Comparison of ENCODE assay signal across 1 cellular context in the genomic region with DNA sequence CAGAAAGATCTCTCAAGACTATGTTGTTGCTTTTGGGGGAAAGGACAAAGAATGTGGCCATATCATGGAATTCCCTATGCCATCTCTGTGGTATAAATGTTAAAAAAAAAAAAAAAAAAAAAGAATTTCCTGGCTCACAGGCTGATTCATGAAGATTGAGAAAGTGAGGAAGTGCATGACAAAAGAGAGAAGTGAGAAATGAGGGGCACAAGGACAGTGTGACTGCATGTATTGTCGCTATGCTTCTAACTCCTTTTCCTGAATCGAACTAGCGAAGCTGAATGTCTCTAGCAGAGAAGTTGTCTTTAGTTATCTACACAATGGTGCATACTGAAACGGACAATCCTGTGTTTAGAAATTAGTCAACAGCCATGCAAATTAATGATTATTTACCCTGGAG.
TF ChIP-seq lines count a peak whose summit lies in the region.

No MANE protein-coding gene starts in this region.

TF ChIP-seq in HepG2, 621 proteins besides CTCF, POLR2A, EP300 and RAD21 (continued from another document):
- no peak for TF ChIP-seq NR1H2 (CRISPR knock-in tag; IDR thresholded peaks at IDR 0.05; ENCODE audit: borderline replicate concordance, low read depth)
- no peak for TF ChIP-seq REPIN1 (CRISPR knock-in tag; IDR thresholded peaks at IDR 0.05; ENCODE audit: borderline replicate concordance, low read depth)
- TF ChIP-seq RXRA (CRISPR knock-in tag; IDR thresholded peaks at IDR 0.05), result no peak
- TF ChIP-seq, protein P1, sequence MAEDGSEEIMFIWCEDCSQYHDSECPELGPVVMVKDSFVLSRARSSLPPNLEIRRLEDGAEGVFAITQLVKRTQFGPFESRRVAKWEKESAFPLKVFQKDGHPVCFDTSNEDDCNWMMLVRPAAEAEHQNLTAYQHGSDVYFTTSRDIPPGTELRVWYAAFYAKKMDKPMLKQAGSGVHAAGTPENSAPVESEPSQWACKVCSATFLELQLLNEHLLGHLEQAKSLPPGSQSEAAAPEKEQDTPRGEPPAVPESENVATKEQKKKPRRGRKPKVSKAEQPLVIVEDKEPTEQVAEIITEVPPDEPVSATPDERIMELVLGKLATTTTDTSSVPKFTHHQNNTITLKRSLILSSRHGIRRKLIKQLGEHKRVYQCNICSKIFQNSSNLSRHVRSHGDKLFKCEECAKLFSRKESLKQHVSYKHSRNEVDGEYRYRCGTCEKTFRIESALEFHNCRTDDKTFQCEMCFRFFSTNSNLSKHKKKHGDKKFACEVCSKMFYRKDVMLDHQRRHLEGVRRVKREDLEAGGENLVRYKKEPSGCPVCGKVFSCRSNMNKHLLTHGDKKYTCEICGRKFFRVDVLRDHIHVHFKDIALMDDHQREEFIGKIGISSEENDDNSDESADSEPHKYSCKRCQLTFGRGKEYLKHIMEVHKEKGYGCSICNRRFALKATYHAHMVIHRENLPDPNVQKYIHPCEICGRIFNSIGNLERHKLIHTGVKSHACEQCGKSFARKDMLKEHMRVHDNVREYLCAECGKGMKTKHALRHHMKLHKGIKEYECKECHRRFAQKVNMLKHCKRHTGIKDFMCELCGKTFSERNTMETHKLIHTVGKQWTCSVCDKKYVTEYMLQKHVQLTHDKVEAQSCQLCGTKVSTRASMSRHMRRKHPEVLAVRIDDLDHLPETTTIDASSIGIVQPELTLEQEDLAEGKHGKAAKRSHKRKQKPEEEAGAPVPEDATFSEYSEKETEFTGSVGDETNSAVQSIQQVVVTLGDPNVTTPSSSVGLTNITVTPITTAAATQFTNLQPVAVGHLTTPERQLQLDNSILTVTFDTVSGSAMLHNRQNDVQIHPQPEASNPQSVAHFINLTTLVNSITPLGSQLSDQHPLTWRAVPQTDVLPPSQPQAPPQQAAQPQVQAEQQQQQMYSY (CRISPR knock-in tag; IDR thresholded peaks at IDR 0.05), result no peak
- TF ChIP-seq, protein P2, sequence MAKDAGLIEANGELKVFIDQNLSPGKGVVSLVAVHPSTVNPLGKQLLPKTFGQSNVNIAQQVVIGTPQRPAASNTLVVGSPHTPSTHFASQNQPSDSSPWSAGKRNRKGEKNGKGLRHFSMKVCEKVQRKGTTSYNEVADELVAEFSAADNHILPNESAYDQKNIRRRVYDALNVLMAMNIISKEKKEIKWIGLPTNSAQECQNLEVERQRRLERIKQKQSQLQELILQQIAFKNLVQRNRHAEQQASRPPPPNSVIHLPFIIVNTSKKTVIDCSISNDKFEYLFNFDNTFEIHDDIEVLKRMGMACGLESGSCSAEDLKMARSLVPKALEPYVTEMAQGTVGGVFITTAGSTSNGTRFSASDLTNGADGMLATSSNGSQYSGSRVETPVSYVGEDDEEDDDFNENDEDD (CRISPR knock-in tag; IDR thresholded peaks at IDR 0.05; ENCODE audit: borderline replicate concordance), result no peak
TF ChIP-seq in HepG2: peak in this region for 0.
